ENCODE assay signal across 17 cellular contexts in genomic region chr12:43969882-43970281, GRCh38.
DNase-seq lines count a peak whose midpoint lies in the region; ATAC-seq and TF ChIP-seq lines count a peak whose summit lies in the region.
"Had no signal": no experiment of that assay in that cellular context is flagged by ENCODE, and none has a peak within 500 bp of the region (broad histone marks: within the 10 kb centered on the region; RNA-seq: fewer than 3 reads in every experiment).

No MANE protein-coding gene starts in this region.

- no peaks in the 10 kb centered on the region for H3K9me2 ChIP-seq in HCT116 (ENCODE audit: insufficient read depth)

- peak; percentile 75 for ATAC-seq in HCT116
- ATAC-seq in HG03460 (IDR thresholded peaks at IDR 0.05; ENCODE audit: unreplicated experiment), result no peak
- no peak for ATAC-seq in mucosa of descending colon
- ATAC-seq: CD8-positive, alpha-beta T cell; Panc1 had no signal

- CTCF ChIA-PET in HCT116 (lab: Charles Lee), result no interaction called here

- no TSS peak for BruUV-seq in HCT116 (replicated peaks; lab: Mats Ljungman, UMichigan)

- intact Hi-C loops in HCT116 (cut with micrococcal nuclease), result no loop called here
- intact Hi-C loops in mucosa of descending colon (cut with DNase I, micrococcal nuclease), result no loop called here

- H3K9ac ChIP-seq in HCT116 (ENCODE audit: low read length) (no peak overlapping the region), adipocyte (ENCODE audit: low read length) (no peak overlapping the region)

- H3K4me1 ChIP-seq in HCT116 (ENCODE audit: control insufficient read depth in 1 of 2, insufficient read depth in 2 of 2, low read length in 2 of 2) (peaks cover 5 to 7% of the 10 kb centered on the region in 2 experiments; a peak in 3 of 4 replicates), adipocyte (ENCODE audit: control insufficient read depth, insufficient read depth, low read length) (no peaks in the 10 kb centered on the region), mucosa of descending colon (ENCODE audit: low read depth) (no peaks in the 10 kb centered on the region)
- H3K4me1 ChIP-seq: vagina had no signal

- DNase-seq in HCT116 (ENCODE audit: low read depth, low spot score) (peak; percentile 24), adipocyte (ENCODE audit: low read depth) (peak; percentile 17), fibroblast of villous mesenchyme (ENCODE audit: low read depth) (peak; percentile 8), NCI-H1417 treated with DMSO at 0.1 percent for 48 hours (lab: John Stamatoyannopoulos, UW) (no peak), mucosa of descending colon (no peak)
- DNase-seq in activated T-cell treated with anti-CD3 and anti-CD28 coated beads, Interleukin-2, amount 50 U/mL, for 48 hours, result no peak
- DNase-seq: activated B cell treated with CpG ODN at 0.5 μM for 24 hours; CD8-positive, alpha-beta T cell; kidney; midbrain; MM.1S; NCI-H2029; NCI-H526 treated with DMSO at 0.1 percent for 48 hours; stimulated activated naive CD4-positive, alpha-beta T cell had no signal

- no peak for TF ChIP-seq POLR2A in HCT116 (IDR thresholded peaks at IDR 0.05; ENCODE audit: borderline replicate concordance, extremely low read depth, insufficient read depth, insufficient read length)

- TF ChIP-seq RAD21 in HCT116 (IDR thresholded peaks at IDR 0.05; ENCODE audit: low read depth), result no peak

- H3K79me2 ChIP-seq in HCT116 (ENCODE audit: insufficient read depth, low read length), result no peaks in the 10 kb centered on the region

- no peaks in the 10 kb centered on the region for H3K36me3 ChIP-seq in HCT116 (ENCODE audit: control insufficient read depth in 1 of 2, insufficient read depth in 2 of 2, low read length in 2 of 2)
- H3K36me3 ChIP-seq in adipocyte (ENCODE audit: control insufficient read depth, insufficient read depth, low read length, severe bottlenecking), result no peaks in the 10 kb centered on the region
- H3K36me3 ChIP-seq in mucosa of descending colon (ENCODE audit: low read depth), result no peaks in the 10 kb centered on the region
- H3K36me3 ChIP-seq: vagina had no signal

- no peak overlapping the region for H3K27ac ChIP-seq in HCT116 (ENCODE audit: low read depth, low read length)
- H3K27ac ChIP-seq: vagina had no signal

- H3K9me3 ChIP-seq in HCT116 (ENCODE audit: control insufficient read depth in 1 of 2, insufficient read depth in 1 of 2, low read depth in 1 of 2, low read length in 2 of 2) (no peaks in the 10 kb centered on the region), adipocyte (ENCODE audit: control insufficient read depth, low read length) (no peaks in the 10 kb centered on the region), mucosa of descending colon (no peaks in the 10 kb centered on the region)
- H3K9me3 ChIP-seq: vagina had no signal

- H3K27me3 ChIP-seq in HCT116 (ENCODE audit: insufficient read depth, low read length) (no peaks in the 10 kb centered on the region), adipocyte (replicated peaks; ENCODE audit: control insufficient read depth, insufficient read depth, low read length) (no peaks in the 10 kb centered on the region)
- H3K27me3 ChIP-seq: vagina had no signal

- peak overlapping the region; percentile 43 for H3K4me2 ChIP-seq in HCT116 (ENCODE audit: low read length)

- no peak for TF ChIP-seq CTCF in HCT116 (IDR thresholded peaks at IDR 0.05 in 2 of 3, conservative IDR thresholded peaks at IDR 0.05 in 1 of 3; ENCODE audit: borderline replicate concordance in 1 of 3, insufficient read depth in 1 of 3, low read depth in 2 of 3, low read length in 2 of 3)
- no peak for TF ChIP-seq CTCF in fibroblast of villous mesenchyme (IDR thresholded peaks at IDR 0.05; ENCODE audit: insufficient read depth, low read depth, low read length)
- TF ChIP-seq CTCF in mucosa of descending colon (IDR thresholded peaks at IDR 0.05), result no peak

- H4K20me1 ChIP-seq in HCT116 (ENCODE audit: insufficient read depth), result no peaks in the 10 kb centered on the region

- POLR2A ChIA-PET in HCT116 (lab: Charles Lee), result no interaction called here

- RAD21 ChIA-PET in HCT116 (lab: Charles Lee; ENCODE audit: low non-redundant PET in 1 of 2, low total read pairs in 2 of 2, uncharacterized antibody in 2 of 2, unreplicated experiment in 2 of 2), result no interaction called here

- H3K4me3 ChIP-seq in HCT116 (replicated peaks in 1 of 2; ENCODE audit: low read depth in 1 of 2, low read length in 2 of 2), result no peak overlapping the region
- H3K4me3 ChIP-seq in adipocyte (ENCODE audit: low read length), result no peak overlapping the region
- H3K4me3 ChIP-seq in fibroblast of villous mesenchyme (ENCODE audit: low read depth, low read length), result no peak overlapping the region
- no peak overlapping the region for H3K4me3 ChIP-seq in mucosa of descending colon
- H3K4me3 ChIP-seq: vagina had no signal

- no peak overlapping the region for H2AFZ ChIP-seq in HCT116 (ENCODE audit: low read depth, low read length, poor library complexity, severe bottlenecking)

TF ChIP-seq in HCT116, 20 proteins besides CTCF, POLR2A, EP300 and RAD21:
- no peak for TF ChIP-seq EZH2 (IDR thresholded peaks at IDR 0.05)
- TF ChIP-seq TCF7L2 (IDR thresholded peaks at IDR 0.05; ENCODE audit: borderline replicate concordance, extremely low read depth, insufficient read depth, insufficient read length), result no peak
- peak; percentile 62 for TF ChIP-seq JUND (IDR thresholded peaks at IDR 0.05)
- TF ChIP-seq SP1 (IDR thresholded peaks at IDR 0.05; ENCODE audit: low read depth), result peak; percentile 50
- no peak for TF ChIP-seq EZH2phosphoT487 (IDR thresholded peaks at IDR 0.05; ENCODE audit: borderline replicate concordance)
- TF ChIP-seq EGR1 (IDR thresholded peaks at IDR 0.05; ENCODE audit: low read depth), result no peak
- TF ChIP-seq ZBTB33 (IDR thresholded peaks at IDR 0.05; ENCODE audit: extremely low read depth, insufficient replicate concordance, low read length), result no peak
- TF ChIP-seq ATF3 (IDR thresholded peaks at IDR 0.05), result no peak
- TF ChIP-seq CEBPB (IDR thresholded peaks at IDR 0.05; ENCODE audit: low read depth), result no peak
- no peak for TF ChIP-seq CBX3 (IDR thresholded peaks at IDR 0.05; ENCODE audit: low read depth)
- TF ChIP-seq FOSL1 (IDR thresholded peaks at IDR 0.05; ENCODE audit: low read depth), result peak; percentile 55; the same call in 1 of the 2 replicates
- no peak for TF ChIP-seq REST (IDR thresholded peaks at IDR 0.05; ENCODE audit: low read depth)
- no peak for TF ChIP-seq SIN3A (IDR thresholded peaks at IDR 0.05; ENCODE audit: low read depth)
- TF ChIP-seq SRF (IDR thresholded peaks at IDR 0.05; ENCODE audit: low read depth), result no peak
- no peak for TF ChIP-seq ELF1 (IDR thresholded peaks at IDR 0.05; ENCODE audit: borderline replicate concordance, low read depth)
- TF ChIP-seq ZFX (IDR thresholded peaks at IDR 0.05), result no peak
- no peak for TF ChIP-seq YY1 (IDR thresholded peaks at IDR 0.05; ENCODE audit: extremely low read depth, insufficient replicate concordance, low read depth, low read length)

Comparison
In these comparisons a context has a peak if more than half of its experiments do, and no peak if none do; other contexts are left out.
1. DNase-seq: peak in HCT116 (single experiment), adipocyte (single experiment) and fibroblast of villous mesenchyme (single experiment); none in NCI-H1417 treated with DMSO at 0.1 percent for 48 hours (single experiment), mucosa of descending colon (0 of 3) and activated T-cell treated with anti-CD3 and anti-CD28 coated beads, Interleukin-2, amount 50 U/mL, for 48 hours (0 of 2).